Comparison of ENCODE assay signal across 8 cellular contexts in the genomic region with DNA sequence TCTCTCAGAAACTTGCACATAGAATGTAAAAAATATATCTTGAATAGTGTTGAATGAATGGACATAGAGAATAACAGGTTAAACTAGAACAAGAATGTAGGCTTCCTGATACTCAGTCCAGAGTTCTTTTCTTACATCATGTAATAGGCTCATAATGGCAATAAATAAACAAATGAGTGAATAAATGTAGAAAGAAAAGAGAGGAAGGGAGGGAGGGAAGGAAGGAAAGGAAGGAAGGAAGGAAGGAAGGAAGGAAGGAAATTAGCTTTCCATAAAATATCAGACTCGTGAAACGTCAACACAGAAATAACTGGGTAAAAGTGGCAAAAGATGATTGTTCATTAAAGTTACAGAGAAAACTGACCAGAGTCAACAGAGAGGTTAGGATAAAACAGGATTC.
"Had no signal": no experiment of that assay in that cellular context is flagged by ENCODE, and none has a peak within 500 bp of the region (broad histone marks: within the 10 kb centered on the region; RNA-seq: fewer than 3 reads in every experiment).

No MANE protein-coding gene starts in this region.

- ATAC-seq: HepG2, K562 had no signal

- H3K27ac Mint-ChIP-seq: IgD-negative memory B cell had no signal

- H3K9ac ChIP-seq: KMS-11 had no signal

- H3K27me3 Mint-ChIP-seq: IgD-negative memory B cell had no signal

- DNase-seq: IMR-90, KBM-7, KG1 had no signal

- H3K36me3 Mint-ChIP-seq: IgD-negative memory B cell had no signal

- H3K4me3 Mint-ChIP-seq: IgD-negative memory B cell had no signal

- H3K4me3 ChIP-seq: K562 had no signal

- H3K27ac ChIP-seq: HL-60, KMS-11 had no signal

- H3K4me1 Mint-ChIP-seq: IgD-negative memory B cell had no signal
